9 cellular contexts compared by ENCODE assay signal in the genomic region with DNA sequence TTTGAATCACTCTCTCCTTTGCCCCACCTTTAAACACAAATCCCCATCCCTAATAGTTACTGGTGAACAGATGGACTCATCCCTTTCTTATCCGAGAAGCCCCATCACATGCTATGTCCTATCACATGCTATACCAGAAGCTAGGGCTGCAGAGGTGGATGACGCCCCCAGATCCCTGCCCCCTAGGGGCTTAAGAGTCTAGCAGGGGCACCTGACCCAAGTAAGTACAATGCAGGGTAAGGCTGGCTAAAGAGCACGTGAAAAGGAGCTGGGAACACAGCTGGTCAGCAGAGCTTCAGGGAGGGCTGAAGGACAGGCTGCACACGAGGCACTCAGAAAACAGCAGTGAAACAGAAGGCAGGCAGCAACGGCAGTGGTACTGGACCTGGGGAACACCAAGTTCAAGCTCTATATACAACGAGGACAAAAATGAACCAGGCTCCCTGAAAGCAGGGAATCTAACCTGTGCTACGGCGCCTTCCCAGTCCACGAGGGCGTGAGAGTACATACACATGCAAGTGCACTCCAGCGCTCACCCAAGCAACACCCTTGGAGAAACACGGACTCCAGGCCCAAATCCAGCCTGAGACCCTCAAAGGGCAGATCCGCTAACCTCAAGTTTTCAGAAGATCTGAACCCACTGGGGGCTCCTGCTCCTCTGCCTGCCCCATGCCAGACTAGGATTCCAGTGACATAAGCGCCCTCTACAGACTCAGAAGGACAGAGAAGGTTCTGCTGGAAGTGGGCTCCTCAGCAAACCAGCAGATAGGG. TPM values are rescaled to one million over a fixed set of nuclear protein-coding genes. Genes with fewer than 3 reads are reported as not detected.
DNase-seq lines count a peak whose midpoint lies in the region; ATAC-seq, FAIRE-seq and TF ChIP-seq lines count a peak whose summit lies in the region.
"Had no signal": no experiment of that assay in that cellular context is flagged by ENCODE, and none has a peak within 500 bp of the region (broad histone marks: within the 10 kb centered on the region; RNA-seq: fewer than 3 reads in every experiment).

No MANE protein-coding gene starts in this region.

- intact Hi-C loops in K562 (cut with micrococcal nuclease): no loop called here
- intact Hi-C loops in naive thymus-derived CD4-positive, alpha-beta T cell (cut with micrococcal nuclease): no loop called here

- H3K36me3 Mint-ChIP-seq in naive thymus-derived CD4-positive, alpha-beta T cell: peaks cover under 1 to 16% (median 4%) of the 10 kb centered on the region in 5 donors

- CTCF ChIA-PET in K562 (lab: Yijun Ruan, JAX; ENCODE audit: low intra/inter-chr PET ratio): no interaction called here
- CTCF ChIA-PET in naive thymus-derived CD4-positive, alpha-beta T cell (lab: Charles Lee): no interaction called here

- H3K27ac ChIP-seq in K562 (ENCODE audit: extremely low read depth, low read depth, low read length): no peak overlapping the region
- no peak overlapping the region for H3K27ac ChIP-seq in naive thymus-derived CD4-positive, alpha-beta T cell (ENCODE audit: low read depth, low read length)
- H3K27ac ChIP-seq in GM23248: no peak overlapping the region

- peak overlapping the region in 6 of 9 donors; percentile 16 to 51 (median 36) for H3K27ac Mint-ChIP-seq in naive thymus-derived CD4-positive, alpha-beta T cell

- no TSS peak for BruUV-seq in K562 (replicated peaks; lab: Mats Ljungman, UMichigan)

- TF ChIP-seq EP300 in K562 (IDR thresholded peaks at IDR 0.05; ENCODE audit: low read length): no peak

- 85% methylated on average over 14 of the region's 14 CpGs for WGBS in K562 (ENCODE audit: insufficient coverage, low coverage, missing lambda C conversion rate)
- WGBS in GM23248 (ENCODE audit: low coverage in 1 of 2, low lambda C conversion rate in 2 of 2, missing lambda C conversion rate in 2 of 2), 2 experiments: 86 to 89% methylated on average over 14 of the region's 14 CpGs

- peaks cover 25% of the 10 kb centered on the region for H4K20me1 ChIP-seq in K562 (replicated peaks; ENCODE audit: control insufficient read depth, insufficient read depth, low read length)
- H4K20me1 ChIP-seq in GM23248 (ENCODE audit: insufficient read depth): peaks cover 7% of the 10 kb centered on the region; the same call in 1 of the 2 replicates

- peaks cover 57% of the 10 kb centered on the region for H3K79me2 ChIP-seq in K562 (ENCODE audit: control insufficient read depth, insufficient read depth, low read length)
- peaks cover 87% of the 10 kb centered on the region for H3K79me2 ChIP-seq in GM23248 (ENCODE audit: insufficient read depth)

- peak; percentile 31 to 53; a peak in 3 of 4 replicates for TF ChIP-seq RAD21 in K562 (CRISPR knock-in tag; conservative IDR thresholded peaks at IDR 0.05 in 1 of 2, IDR thresholded peaks at IDR 0.05 in 1 of 2)

- DNase-seq in GM10266 (ENCODE audit: extremely low spot score) (no peak), K562 (ENCODE audit: extremely low read depth in 1 of 4, low spot score in 3 of 4) (peak in 1 of 4 experiments; percentile 22), GM23248 (no peak), NCI-H1092 (lab: John Stamatoyannopoulos, UW) (no peak), GM20000 (ENCODE audit: low spot score) (no peak), NCI-H1105 treated with DMSO at 0.1 percent for 48 hours (lab: John Stamatoyannopoulos, UW) (no peak)
- DNase-seq in naive thymus-derived CD4-positive, alpha-beta T cell: no peak
- DNase-seq: NCI-H1417 had no signal

- no peak for TF ChIP-seq POLR2A in K562 (conservative IDR thresholded peaks at IDR 0.05)

- H2AFZ ChIP-seq in K562 (ENCODE audit: low read depth, low read length) (no peak overlapping the region), GM23248 (no peak overlapping the region)

- peak; percentile 23 for TF ChIP-seq CTCF in GM10266 (IDR thresholded peaks at IDR 0.05; ENCODE audit: control insufficient read depth, insufficient read depth, low read depth, missing control alignments)
- TF ChIP-seq CTCF in LNCAP (IDR thresholded peaks at IDR 0.05): peak; percentile 16; the same call in 1 of the 2 replicates
- TF ChIP-seq CTCF in K562 (IDR thresholded peaks at IDR 0.05 in 2 of 3, conservative IDR thresholded peaks at IDR 0.05 in 1 of 3; ENCODE audit: insufficient read depth in 2 of 3, low read depth in 1 of 3, low read length in 3 of 3): peak; percentile 31 to 46 (median 45); a peak in 5 of 6 replicates
- TF ChIP-seq CTCF in GM20000 (IDR thresholded peaks at IDR 0.05; ENCODE audit: extremely low read depth, missing control alignments): no peak

- H3K27me3 ChIP-seq in K562 (ENCODE audit: control insufficient read depth in 2 of 2, insufficient read depth in 2 of 2, low read length in 2 of 2): no peaks in the 10 kb centered on the region
- H3K27me3 ChIP-seq in naive thymus-derived CD4-positive, alpha-beta T cell (ENCODE audit: control insufficient read depth in 2 of 2, insufficient read depth in 2 of 2, low read length in 2 of 2): no peaks in the 10 kb centered on the region
- no peaks in the 10 kb centered on the region for H3K27me3 ChIP-seq in GM23248 (replicated peaks; ENCODE audit: insufficient read depth)

- no peaks in the 10 kb centered on the region for H3K9me1 ChIP-seq in K562 (ENCODE audit: control insufficient read depth, insufficient read depth, low read length)

- no peaks in the 10 kb centered on the region for H3K27me3 Mint-ChIP-seq in naive thymus-derived CD4-positive, alpha-beta T cell

- H3K4me1 ChIP-seq in K562 (replicated peaks in 1 of 2; ENCODE audit: control insufficient read depth in 2 of 2, insufficient read depth in 2 of 2, low read length in 2 of 2) (peaks cover 0 to 9% of the 10 kb centered on the region in 2 experiments; a peak in 2 of 5 replicates), GM23248 (ENCODE audit: insufficient read depth) (no peaks in the 10 kb centered on the region)
- H3K4me1 ChIP-seq in naive thymus-derived CD4-positive, alpha-beta T cell (ENCODE audit: control insufficient read depth in 2 of 2, insufficient read depth in 2 of 2, low read length in 2 of 2): peaks cover 0 to 17% of the 10 kb centered on the region in 2 donors

- H3K4me1 Mint-ChIP-seq in naive thymus-derived CD4-positive, alpha-beta T cell: peaks cover 15 to 51% (median 40%) of the 10 kb centered on the region in 7 donors

- peaks cover 60% of the 10 kb centered on the region; the same call in 2 of the 3 replicates for H3K36me3 ChIP-seq in K562 (ENCODE audit: control insufficient read depth, insufficient read depth, low read length)
- peaks cover 0 to 39% (median 5%) of the 10 kb centered on the region in 3 experiments for H3K36me3 ChIP-seq in naive thymus-derived CD4-positive, alpha-beta T cell (ENCODE audit: control insufficient read depth in 2 of 3, insufficient read depth in 3 of 3, low read length in 3 of 3)
- H3K36me3 ChIP-seq in GM23248 (ENCODE audit: low read depth): peaks cover 7% of the 10 kb centered on the region; the same call in 1 of the 2 replicates

- ATAC-seq in K562: peak; percentile 78
- ATAC-seq in naive thymus-derived CD4-positive, alpha-beta T cell: no peak

- H3K9ac ChIP-seq in K562 (ENCODE audit: insufficient read depth in 1 of 2, low read depth in 2 of 2, low read length in 2 of 2) (no peak overlapping the region), GM23248 (no peak overlapping the region)

- no peaks in the 10 kb centered on the region for H3K9me2 ChIP-seq in GM23248 (ENCODE audit: insufficient read depth)

- peaks cover 0 to 2% (median 0%) of the 10 kb centered on the region in 11 donors for H3K9me3 Mint-ChIP-seq in naive thymus-derived CD4-positive, alpha-beta T cell

- no peak overlapping the region for H3K4me2 ChIP-seq in K562 (ENCODE audit: insufficient read depth, low read length)
- H3K4me2 ChIP-seq in GM23248 (ENCODE audit: unreplicated experiment): no peak overlapping the region

- H3K9me3 ChIP-seq in K562 (replicated peaks; ENCODE audit: control insufficient read depth, insufficient read depth, low read depth, low read length): no peaks in the 10 kb centered on the region
- H3K9me3 ChIP-seq in naive thymus-derived CD4-positive, alpha-beta T cell (ENCODE audit: control insufficient read depth in 2 of 3, low read length in 3 of 3): no peaks in the 10 kb centered on the region
- no peaks in the 10 kb centered on the region for H3K9me3 ChIP-seq in GM23248 (ENCODE audit: low read depth)

- in situ Hi-C loops in K562 (cut with MboI) (no loop called here), GM23248 (cut with MboI) (no loop called here)

- peaks cover 25% of the 10 kb centered on the region for H3F3A ChIP-seq in GM23248 (ENCODE audit: insufficient read depth)

- POLR2A ChIA-PET in K562 (lab: Yijun Ruan, JAX): no interaction called here
- POLR2A ChIA-PET in naive thymus-derived CD4-positive, alpha-beta T cell (lab: Charles Lee): no interaction called here

- H3K4me3 ChIP-seq in K562 (no peak overlapping the region), GM23248 (no peak overlapping the region)
- H3K4me3 ChIP-seq in naive thymus-derived CD4-positive, alpha-beta T cell (ENCODE audit: low read length): no peak overlapping the region

- FAIRE-seq in K562 (lab: Jason Lieb, UNC): peak; percentile 55

- H3K4me3 Mint-ChIP-seq in naive thymus-derived CD4-positive, alpha-beta T cell: no peak overlapping the region

RNA-seq across cellular contexts. Expression of gene PSMB7, which starts 57.5 kb away (rescaled TPM):
- total RNA-seq in K562 (2011; cell fraction: chromatin; rRNA removed; ENCODE audit: low replicate concordance): 105 and 110 TPM in 2 replicates
- 103 and 112 TPM in 2 replicates for total RNA-seq in K562 (2011; cell fraction: nucleolus; rRNA removed)
- 100 and 107 TPM in 2 replicates for total RNA-seq in K562 (2011; cell fraction: nucleoplasm; rRNA removed)
- total RNA-seq in K562 (2014; rRNA removed): 364 and 393 TPM in 2 replicates
- total RNA-seq in K562 (2014; rRNA removed; fragmentation: Illumina TruSeq; extraction: Trizol): 404 and 414 TPM in 2 replicates
- 327 and 358 TPM in 2 replicates for total RNA-seq in K562 (2015; rRNA removed; fragmentation: Illumina TruSeq; extraction: Trizol)
- total RNA-seq in K562 (2021): 321 and 326 TPM in 2 replicates
- polyA plus RNA-seq in K562 (2011; rRNA removed): 544 and 662 TPM in 2 replicates
- polyA plus RNA-seq in K562 (2011; cell fraction: cytosol; rRNA removed): 461 and 577 TPM in 2 replicates
- 113 and 195 TPM in 2 replicates for polyA plus RNA-seq in K562 (2011; cell fraction: nucleus; rRNA removed)
- 238 and 428 TPM in 2 replicates for polyA plus RNA-seq in K562 (2012)
- 368 and 407 TPM in 2 replicates for polyA plus RNA-seq in K562 (2014; fragmentation: Illumina TruSeq; extraction: Trizol)
- polyA plus RNA-seq in K562 (2014; fragmentation: Nextera tagmentation; extraction: Ambion mirVana): 100 to 1,000 TPM; 940 to 978 TPM
- polyA plus RNA-seq in K562 (2014; rRNA removed): 429 and 463 TPM in 2 replicates
- 408 and 504 TPM in 2 replicates for polyA minus RNA-seq in K562 (2011; rRNA and poly(A)+ RNA removed)
- polyA minus RNA-seq in K562 (2011; cell fraction: cytosol; rRNA and poly(A)+ RNA removed): 113 and 154 TPM in 2 replicates
- 48.2 and 82.0 TPM in 2 replicates for polyA minus RNA-seq in K562 (2011; cell fraction: nucleus; rRNA and poly(A)+ RNA removed)
- 100 to 1,000 TPM in 1 of 5 experiments, 10 to 100 TPM in 4; 59.4 to 129 (median 63.2) TPM for total RNA-seq in naive thymus-derived CD4-positive, alpha-beta T cell
- polyA plus RNA-seq in naive thymus-derived CD4-positive, alpha-beta T cell: 100 to 1,000 TPM; 176 to 203 TPM
- total RNA-seq in GM23248 (2014; rRNA removed; shearing (Covaris generic)): 182 and 202 TPM in 2 replicates
- polyA plus RNA-seq in GM23248 (2016; fragmentation: Nextera tagmentation; extraction: Ambion mirVana): 245 and 249 TPM in 2 replicates
